Comparison of ENCODE assay signal across 8 cellular contexts in genomic region chr6:16700202-16700997, GRCh38.
DNase-seq lines count a peak whose midpoint lies in the region; ATAC-seq lines count a peak whose summit lies in the region.

No MANE protein-coding gene starts in this region.

- peak; percentile 60 for DNase-seq in stimulated activated CD4-positive, alpha-beta T cell treated with anti-CD3 and anti-CD28 coated beads, Interleukin-15, amount 100 ng/mL, for 24 hours
- DNase-seq in stimulated activated CD4-positive, alpha-beta T cell treated with anti-CD3 and anti-CD28 coated beads, Interleukin-2, amount 100 ng/mL, for 48 hours = no peak
- DNase-seq in caudate nucleus (lab: John Stamatoyannopoulos, UW) (peak in 6 of 61 donors; percentile 13 to 54 (median 33)), midbrain (lab: John Stamatoyannopoulos, UW) (peak; percentile 29), aorta (no peak), HK-2 (ENCODE audit: unreplicated experiment) (no peak), GOT3 (lab: John Stamatoyannopoulos, UW) (no peak)

- H3K9me3 ChIP-seq in aorta (ENCODE audit: control insufficient read depth, low read length) = no peaks in the 10 kb centered on the region

- H3K4me3 ChIP-seq in aorta (ENCODE audit: low read length in 2 of 2) = peak overlapping the region in 1 of 2 donors; percentile 4

- ATAC-seq in aorta (ENCODE audit: low FRiP score) (peak; percentile 71), HG02588 (IDR thresholded peaks at IDR 0.05; ENCODE audit: unreplicated experiment) (no peak)

- H3K27ac ChIP-seq in caudate nucleus (ENCODE audit: low read depth, low read length) (peak overlapping the region; percentile 80), aorta (ENCODE audit: low read depth in 1 of 2, low read length in 2 of 2) (peak overlapping the region in 1 of 2 donors; percentile 61)

- no peaks in the 10 kb centered on the region for H3K36me3 ChIP-seq in aorta (ENCODE audit: control insufficient read depth in 1 of 2, insufficient read depth in 2 of 2, low read length in 1 of 2)

- H3K4me1 ChIP-seq in aorta (ENCODE audit: control insufficient read depth in 1 of 2, insufficient read depth in 2 of 2, low read length in 2 of 2) = peaks cover 2 to 8% of the 10 kb centered on the region in 2 donors

- 16 to 17% methylated on average over 14 of the region's 14 CpGs for WGBS in aorta, 2 donors

- intact Hi-C loops in aorta (cut with DNase I) = loop anchor here (10.0 kb wide), 2 partner anchors 54 to 64 kb away; partner anchors contain the start of gene ATXN1 (in 1 of the 2)

- no peaks in the 10 kb centered on the region for H3K27me3 ChIP-seq in aorta (ENCODE audit: control insufficient read depth in 1 of 2, insufficient read depth in 2 of 2, low read length in 1 of 2)

Comparison
In these comparisons a context has a peak if more than half of its experiments do, and no peak if none do; other contexts are left out.
1. DNase-seq: peak in stimulated activated CD4-positive, alpha-beta T cell treated with anti-CD3 and anti-CD28 coated beads, Interleukin-15, amount 100 ng/mL, for 24 hours (single experiment) and midbrain (single experiment); none in stimulated activated CD4-positive, alpha-beta T cell treated with anti-CD3 and anti-CD28 coated beads, Interleukin-2, amount 100 ng/mL, for 48 hours (0 of 2), aorta (0 of 2), HK-2 (single experiment) and GOT3 (single experiment).